Comparison of ENCODE assay signal across 27 cellular contexts in genomic region chr7:15314922-15315321, GRCh38.
"Had no signal": no experiment of that assay in that cellular context is flagged by ENCODE, and none has a peak within 500 bp of the region (broad histone marks: within the 10 kb centered on the region; RNA-seq: fewer than 3 reads in every experiment).

No MANE protein-coding gene starts in this region.

- FAIRE-seq: urothelium cell line had no signal

- H3K27ac ChIP-seq: stomach, suprapubic skin, thoracic aorta, thyroid gland, tibial artery, tibial nerve, transverse colon, upper lobe of left lung, upper lobe of right lung, uterus, vagina had no signal

- H3K36me3 ChIP-seq: stomach, suprapubic skin, thoracic aorta, thyroid gland, tibial artery, tibial nerve, transverse colon, upper lobe of left lung, upper lobe of right lung, uterus, vagina had no signal

- H3K4me1 ChIP-seq: stomach, suprapubic skin, thyroid gland, tibial artery, tibial nerve, transverse colon, upper lobe of left lung, upper lobe of right lung, uterus, vagina had no signal

- H3K9me3 ChIP-seq: stomach, suprapubic skin, testis, thoracic aorta, thyroid gland, tibial artery, transverse colon, upper lobe of left lung, upper lobe of right lung, uterus, vagina had no signal

- ATAC-seq: stimulated activated effector memory CD8-positive, alpha-beta T cell treated with anti-CD3 and anti-CD28 coated beads, Interleukin-12 subunit alpha, Interleukin-12 subunit beta, amount 100 ng/mL, for 72 hours; stimulated activated memory B cell treated with anti-CD40 and anti-IgM and Interleukin-4, amounts not matched to agents 10 μg/mL and 1 μg/mL and 100 μg/mL, for 72 hours; stimulated activated naive B cell treated with anti-CD40 and anti-IgM and Interleukin-4, amounts not matched to agents 10 μg/mL and 1 μg/mL and 100 μg/mL, for 72 hours; stimulated activated naive CD8-positive, alpha-beta T cell treated with anti-CD3 and anti-CD28 coated beads, Interleukin-15, amount 100 ng/mL, for 72 hours; stimulated activated naive CD8-positive, alpha-beta T cell treated with anti-CD3 and anti-CD28 coated beads, Interleukin-15, Interleukin-2, amounts not matched to agents 100 U/mL and 50 U/mL, for 24 hours; upper lobe of right lung had no signal

- DNase-seq: stimulated activated CD4-positive, alpha-beta T cell treated with anti-CD3 and anti-CD28 coated beads, Interleukin-2, amount 100 ng/mL, for 48 hours; stimulated activated CD4-positive, alpha-beta T cell treated with anti-CD3 and anti-CD28 coated beads, Interleukin-4, amount 100 ng/mL, for 1 hour; stimulated activated CD4-positive, alpha-beta T cell treated with anti-CD3 and anti-CD28 coated beads, Interleukin-4, amount 100 ng/mL, for 24 hours; stimulated activated CD4-positive, alpha-beta T cell treated with anti-CD3 and anti-CD28 coated beads, Interleukin-4, amount 100 ng/mL, for 4 hours; stimulated activated CD8-positive, alpha-beta memory T cell treated with anti-CD3 and anti-CD28 coated beads, Interleukin-4, amount 100 ng/mL, for 48 hours; stimulated activated naive B cell treated with anti-CD40 and anti-IgM and Interleukin-4, amounts not matched to agents 10 μg/mL and 1 μg/mL and 100 μg/mL, for 72 hours; stimulated activated naive CD4-positive, alpha-beta T cell; stimulated activated naive CD4-positive, alpha-beta T cell treated with Interleukin-2 at 50 U/mL for 16 hours; stimulated activated naive CD8-positive, alpha-beta T cell treated with anti-CD3 and anti-CD28 coated beads, Interleukin-15, amount 100 ng/mL, for 72 hours; stimulated activated naive CD8-positive, alpha-beta T cell treated with anti-CD3 and anti-CD28 coated beads, Interleukin-15, Interleukin-2, amounts not matched to agents 100 U/mL and 50 U/mL, for 24 hours; stomach; substantia nigra; testis; thyroid gland; tibial artery; transverse colon; trophoblast cell; upper lobe of left lung; upper lobe of right lung; uterus had no signal

- H3K4me3 ChIP-seq: stomach, suprapubic skin, testis, thoracic aorta, thyroid gland, tibial artery, tibial nerve, transverse colon, upper lobe of left lung, upper lobe of right lung, uterus, vagina had no signal

- H3K27me3 ChIP-seq: stomach, suprapubic skin, testis, thyroid gland, tibial artery, tibial nerve, transverse colon, upper lobe of left lung, upper lobe of right lung, uterus, vagina had no signal
